9 cellular contexts compared by ENCODE assay signal in the genomic region with DNA sequence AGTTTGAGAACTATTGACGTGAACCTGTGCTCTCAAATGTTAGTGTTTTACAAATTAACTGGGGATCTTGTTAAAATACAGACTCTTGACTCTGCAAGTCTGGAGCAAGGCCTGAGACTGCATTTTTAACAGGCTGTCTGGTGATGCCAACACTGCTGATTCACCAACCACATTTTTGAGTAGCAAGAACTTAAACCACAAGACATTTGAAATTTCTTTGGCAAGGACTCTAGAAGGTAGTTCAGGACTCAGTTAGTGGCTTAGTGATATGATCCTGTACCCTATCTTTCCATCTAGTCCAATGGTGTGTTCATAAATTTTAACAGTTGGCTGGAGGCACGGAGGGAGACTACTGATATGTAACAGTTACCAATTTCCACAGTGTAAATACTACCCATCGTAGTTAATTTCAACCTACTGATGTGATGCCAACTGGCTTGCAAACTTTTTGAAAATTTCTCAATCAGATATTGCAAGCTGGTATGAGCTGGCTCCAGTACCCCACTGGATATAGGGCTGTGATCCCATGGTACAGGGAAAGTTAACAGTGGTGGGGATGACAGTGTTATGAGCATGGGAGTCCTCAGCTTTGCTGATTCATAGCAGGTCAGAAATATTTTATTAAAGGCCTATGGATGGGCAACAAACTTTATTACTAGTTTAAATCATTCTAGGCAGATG.
A peak's percentile ranks its signal among the peaks of the same experiment; 100 is the strongest.
DNase-seq lines count a peak whose midpoint lies in the region; ATAC-seq and TF ChIP-seq lines count a peak whose summit lies in the region.
"Had no signal": no experiment of that assay in that cellular context is flagged by ENCODE, and none has a peak within 500 bp of the region (broad histone marks: within the 10 kb centered on the region; RNA-seq: fewer than 3 reads in every experiment).

No MANE protein-coding gene starts in this region.

- H3K36me3 Mint-ChIP-seq in activated T-helper 2 cell treated with anti-CD3 and anti-CD28 coated beads, Interferon-gamma antibody, Interleukin-2, Interleukin-4, amounts not matched to agents 10 μg/mL and 5 μg/mL and 100 μg/mL, durations not matched to agents 14 hours and 24 hours and 36 hours (ENCODE audit: low read depth), result no peaks in the 10 kb centered on the region
- H3K36me3 Mint-ChIP-seq in type B pancreatic cell, result no peaks in the 10 kb centered on the region

- no peak for TF ChIP-seq CTCF in type B pancreatic cell (conservative IDR thresholded peaks at IDR 0.05)
- TF ChIP-seq CTCF in stomach (IDR thresholded peaks at IDR 0.05), result no peak

- WGBS in stomach, 5 donors, result 52 to 78% (median 56%) methylated on average over 3 of the region's 3 CpGs

- H3K27ac ChIP-seq in stomach, result no peak overlapping the region

- DNase-seq in AG08395 (ENCODE audit: low spot score), result peak; percentile 84
- peak; percentile 46 for DNase-seq in HK-2 (ENCODE audit: unreplicated experiment)
- no peak for DNase-seq in activated T-helper 2 cell treated with anti-CD3 and anti-CD28 coated beads, Interferon-gamma antibody, Interleukin-2, Interleukin-4, amounts not matched to agents 10 μg/mL and 5 μg/mL and 100 μg/mL, durations not matched to agents 14 hours and 24 hours and 36 hours (ENCODE audit: low spot score)
- peak; percentile 95 for DNase-seq in kidney tubule cell (ENCODE audit: low spot score)
- no peak for DNase-seq in stimulated activated CD4-positive, alpha-beta T cell treated with anti-CD3 and anti-CD28 coated beads, Interleukin-12 subunit alpha, Interleukin-12 subunit beta, amount 100 ng/mL, for 4 hours
- DNase-seq in type B pancreatic cell (ENCODE audit: extremely low spot score, unreplicated experiment), result no peak
- no peak for DNase-seq in stomach
- DNase-seq: activated CD4-positive, alpha-beta T cell treated with anti-CD3 and anti-CD28 coated beads, Interleukin-2, amount 50 U/mL, for 48 hours had no signal

- no peak overlapping the region for H3K4me3 ChIP-seq in stomach

- H3K27me3 Mint-ChIP-seq in activated T-helper 2 cell treated with anti-CD3 and anti-CD28 coated beads, Interferon-gamma antibody, Interleukin-2, Interleukin-4, amounts not matched to agents 10 μg/mL and 5 μg/mL and 100 μg/mL, durations not matched to agents 14 hours and 24 hours and 36 hours (ENCODE audit: low read depth), result peaks cover 3% of the 10 kb centered on the region
- peaks cover 5% of the 10 kb centered on the region for H3K27me3 Mint-ChIP-seq in type B pancreatic cell

- H3K4me1 ChIP-seq in stomach, result no peaks in the 10 kb centered on the region

- H3K4me3 Mint-ChIP-seq in activated T-helper 2 cell treated with anti-CD3 and anti-CD28 coated beads, Interferon-gamma antibody, Interleukin-2, Interleukin-4, amounts not matched to agents 10 μg/mL and 5 μg/mL and 100 μg/mL, durations not matched to agents 14 hours and 24 hours and 36 hours (ENCODE audit: low read depth), result no peak overlapping the region
- H3K4me3 Mint-ChIP-seq in type B pancreatic cell, result no peak overlapping the region

- peaks cover under 1% of the 10 kb centered on the region for H3K9me3 Mint-ChIP-seq in activated T-helper 2 cell treated with anti-CD3 and anti-CD28 coated beads, Interferon-gamma antibody, Interleukin-2, Interleukin-4, amounts not matched to agents 10 μg/mL and 5 μg/mL and 100 μg/mL, durations not matched to agents 14 hours and 24 hours and 36 hours
- H3K9me3 Mint-ChIP-seq in type B pancreatic cell, result no peaks in the 10 kb centered on the region

- peak overlapping the region; percentile 0 for H3K27ac Mint-ChIP-seq in activated T-helper 2 cell treated with anti-CD3 and anti-CD28 coated beads, Interferon-gamma antibody, Interleukin-2, Interleukin-4, amounts not matched to agents 10 μg/mL and 5 μg/mL and 100 μg/mL, durations not matched to agents 14 hours and 24 hours and 36 hours
- H3K27ac Mint-ChIP-seq in type B pancreatic cell, result no peak overlapping the region

- no peaks in the 10 kb centered on the region for H3K36me3 ChIP-seq in stomach

- ATAC-seq in GM21528 (IDR thresholded peaks at IDR 0.05; ENCODE audit: low FRiP score, unreplicated experiment), result no peak

- no peaks in the 10 kb centered on the region for H3K27me3 ChIP-seq in stomach

- no peaks in the 10 kb centered on the region for H3K9me3 ChIP-seq in stomach

- no peak for TF ChIP-seq POLR2A in stomach (IDR thresholded peaks at IDR 0.05)

- peaks cover 27% of the 10 kb centered on the region for H3K4me1 Mint-ChIP-seq in activated T-helper 2 cell treated with anti-CD3 and anti-CD28 coated beads, Interferon-gamma antibody, Interleukin-2, Interleukin-4, amounts not matched to agents 10 μg/mL and 5 μg/mL and 100 μg/mL, durations not matched to agents 14 hours and 24 hours and 36 hours (ENCODE audit: low read depth)
- H3K4me1 Mint-ChIP-seq in type B pancreatic cell (ENCODE audit: unreplicated experiment), result peaks cover 5% of the 10 kb centered on the region

- TF ChIP-seq EP300 in stomach (IDR thresholded peaks at IDR 0.05), result no peak

- intact Hi-C loops in activated T-helper 2 cell treated with anti-CD3 and anti-CD28 coated beads, Interferon-gamma antibody, Interleukin-2, Interleukin-4, amounts not matched to agents 10 μg/mL and 5 μg/mL and 100 μg/mL, durations not matched to agents 14 hours and 24 hours and 36 hours (cut with micrococcal nuclease), result loop anchor here (2.0 to 10.0 kb wide), 4 partner anchors 100 to 1472 kb away; no protein-coding TSS in a partner anchor
- intact Hi-C loops in stomach (cut with DNase I; ENCODE audit: low total_unique reads), result no loop called here

Comparison
In these comparisons a context has a peak if more than half of its experiments do, and no peak if none do; other contexts are left out.
1. DNase-seq: peak in AG08395 (single experiment), HK-2 (single experiment) and kidney tubule cell (single experiment); none in activated T-helper 2 cell treated with anti-CD3 and anti-CD28 coated beads, Interferon-gamma antibody, Interleukin-2, Interleukin-4, amounts not matched to agents 10 μg/mL and 5 μg/mL and 100 μg/mL, durations not matched to agents 14 hours and 24 hours and 36 hours (single experiment), stimulated activated CD4-positive, alpha-beta T cell treated with anti-CD3 and anti-CD28 coated beads, Interleukin-12 subunit alpha, Interleukin-12 subunit beta, amount 100 ng/mL, for 4 hours (single experiment), type B pancreatic cell (single experiment) and stomach (single experiment).